In the genomic region with DNA sequence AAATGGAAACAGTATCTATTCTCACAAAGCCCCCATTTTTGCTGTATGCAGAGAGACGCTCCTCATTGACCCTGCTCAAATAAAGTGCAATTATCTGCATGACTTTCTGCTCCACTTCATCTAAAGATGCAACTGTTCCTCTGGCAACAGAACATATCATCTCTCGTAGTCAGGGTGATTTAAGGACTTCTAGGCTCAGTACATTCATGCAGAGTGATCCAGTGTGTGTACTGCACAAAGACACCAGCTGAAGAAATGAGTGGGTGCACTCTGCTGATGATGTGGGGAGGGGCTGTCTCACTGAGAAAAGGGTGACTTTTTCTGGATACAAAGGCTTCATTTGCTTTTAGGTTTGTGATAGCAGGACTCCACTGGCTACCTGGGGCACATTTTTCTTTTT, we compare ENCODE assay signal across 23 cellular contexts.
A peak's percentile ranks its signal among the peaks of the same experiment; 100 is the strongest.
DNase-seq lines count a peak whose midpoint lies in the region; ATAC-seq and TF ChIP-seq lines count a peak whose summit lies in the region.
"Had no signal": no experiment of that assay in that cellular context is flagged by ENCODE, and none has a peak within 500 bp of the region (broad histone marks: within the 10 kb centered on the region; RNA-seq: fewer than 3 reads in every experiment).

No MANE protein-coding gene starts in this region.

- no peaks in the 10 kb centered on the region for H3K36me3 ChIP-seq in neural cell (ENCODE audit: insufficient read depth, low read length)

- ATAC-seq in esophagus mucosa, result no peak
- no peak for ATAC-seq in GM21786 (IDR thresholded peaks at IDR 0.05; ENCODE audit: unreplicated experiment)
- no peak for ATAC-seq in HG02970 (IDR thresholded peaks at IDR 0.05; ENCODE audit: low FRiP score, unreplicated experiment)

- no peaks in the 10 kb centered on the region for H3F3A ChIP-seq in neural cell (ENCODE audit: insufficient read depth, low read length, poor library complexity, severe bottlenecking)

- TF ChIP-seq EP300 in neural cell (conservative IDR thresholded peaks at IDR 0.05; ENCODE audit: poor library complexity, severe bottlenecking), result peak; percentile 20

- H4K20me1 ChIP-seq in neural cell (ENCODE audit: insufficient read depth), result no peaks in the 10 kb centered on the region

- no peak for TF ChIP-seq CTCF in neural cell (IDR thresholded peaks at IDR 0.05; ENCODE audit: poor library complexity, severe bottlenecking)

- H3K9me2 ChIP-seq in neural cell (ENCODE audit: insufficient read depth, low read length), result no peaks in the 10 kb centered on the region
- H3K9me2 ChIP-seq: SK-N-SH had no signal

- no peak overlapping the region for H3K4me2 ChIP-seq in neural cell (ENCODE audit: low read length)
- H3K4me2 ChIP-seq: KMS-11, SK-N-SH had no signal

- H3K79me2 ChIP-seq in neural cell (replicated peaks; ENCODE audit: insufficient read depth, low read length), result no peaks in the 10 kb centered on the region

- H3K27ac ChIP-seq in neural cell (ENCODE audit: low read length), result peak overlapping the region; percentile 29
- H3K27ac ChIP-seq: 22Rv1, KMS-11 had no signal

- peak; percentile 12 for DNase-seq in DMS53 (lab: John Stamatoyannopoulos, UW)
- DNase-seq in DMS53 treated with DMSO at 0.1 percent for 48 hours (lab: John Stamatoyannopoulos, UW; ENCODE audit: unreplicated experiment), result no peak
- DNase-seq in G401 (ENCODE audit: low spot score), result peak; percentile 60
- peak; percentile 78 for DNase-seq in NCI-H2227 treated with DMSO at 0.1 percent for 48 hours (lab: John Stamatoyannopoulos, UW)
- DNase-seq: ACHN, DMS79, EL, GF-D8, HCEC 1CT, MM.1S, NCI-H1048, NCI-H1436, NCI-H2029 treated with DMSO at 0.1 percent for 48 hours, NCI-H446 treated with DMSO at 0.1 percent for 48 hours, NCI-H526, SK-N-SH, SW 1271 had no signal

- no peaks in the 10 kb centered on the region for H3K27me3 ChIP-seq in neural cell (ENCODE audit: insufficient read depth, low read depth, low read length)

- H2AFZ ChIP-seq in neural cell (ENCODE audit: low read depth, low read length), result no peak overlapping the region

- H3K9ac ChIP-seq in neural cell (ENCODE audit: low read length), result no peak overlapping the region
- H3K9ac ChIP-seq: KMS-11, SK-N-SH had no signal

- no peak overlapping the region for H3K4me3 ChIP-seq in neural cell (ENCODE audit: low read length)

- no peak for TF ChIP-seq RAD21 in neural cell (conservative IDR thresholded peaks at IDR 0.05)

- H3K9me3 ChIP-seq in neural cell (ENCODE audit: low read length), result no peaks in the 10 kb centered on the region
- H3K9me3 ChIP-seq: SK-N-SH had no signal

- in situ Hi-C loops in G401 (cut with HindIII; ENCODE audit: low sequenced_read_pairs), result no loop called here

TF ChIP-seq in neural cell, 6 proteins besides CTCF, POLR2A, EP300 and RAD21:
- TF ChIP-seq POLR2AphosphoS5 (IDR thresholded peaks at IDR 0.05) (peak; percentile 24), SMC3 (conservative IDR thresholded peaks at IDR 0.05; ENCODE audit: poor library complexity) (no peak)
